In the genomic region with DNA sequence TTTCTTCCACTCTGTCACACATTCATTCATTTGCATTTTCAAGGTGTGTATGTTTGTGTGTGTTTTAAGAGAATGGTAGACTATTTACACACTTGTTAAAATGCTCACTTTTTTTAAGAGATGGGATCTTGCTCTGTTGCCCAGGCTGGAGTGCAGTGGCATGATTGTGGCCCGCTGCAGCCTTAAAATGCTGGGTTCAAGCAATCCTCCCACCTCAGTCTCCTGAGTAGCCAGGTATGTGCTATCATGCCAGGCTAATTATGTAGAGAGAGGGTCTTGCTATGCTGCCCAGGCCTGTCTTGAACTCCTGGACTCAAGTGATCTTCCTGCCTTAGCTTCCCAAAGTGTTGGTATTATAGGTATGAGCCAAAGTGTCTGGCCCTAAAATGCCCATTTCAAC, we compare ENCODE assay signal across 34 cellular contexts.
"Had no signal": no experiment of that assay in that cellular context is flagged by ENCODE, and none has a peak within 500 bp of the region (broad histone marks: within the 10 kb centered on the region; RNA-seq: fewer than 3 reads in every experiment).

No MANE protein-coding gene starts in this region.

- H3K27me3 ChIP-seq: MG63 had no signal

- H3K36me3 ChIP-seq: MG63 had no signal

- H3K4me2 ChIP-seq: KMS-11 had no signal

- H3K9me3 ChIP-seq: MG63 had no signal

- H3K4me3 ChIP-seq: MG63 had no signal

- H3K27ac ChIP-seq: KMS-11 had no signal

- DNase-seq: Karpas-422, Kasumi-1, MG63, MM.1S, MV-4-11, NCI-H1048, NCI-H1092, NCI-H1092 treated with DMSO at 0.1 percent for 48 hours, NCI-H1105, NCI-H1105 treated with DMSO at 0.1 percent for 48 hours, NCI-H1417, NCI-H1417 treated with DMSO at 0.1 percent for 48 hours, NCI-H1436, NCI-H1436 treated with DMSO at 0.1 percent for 48 hours, NCI-H146, NCI-H1694, NCI-H1694 treated with DMSO at 0.1 percent for 48 hours, NCI-H187, NCI-H187 treated with DMSO at 0.1 percent for 48 hours, NCI-H1930, NCI-H2029, NCI-H2029 treated with DMSO at 0.1 percent for 48 hours, NCI-H2081, NCI-H2081 treated with DMSO at 0.1 percent for 48 hours, NCI-H2107, NCI-H2171, NCI-H2171 treated with DMSO at 0.1 percent for 48 hours, NCI-H2227 treated with DMSO at 0.1 percent for 48 hours, NCI-H226, NCI-H345, NCI-H446, NCI-H446 treated with DMSO at 0.1 percent for 48 hours, NCI-H510A had no signal

- H3K9ac ChIP-seq: KMS-11 had no signal
